8 cellular contexts compared by ENCODE assay signal in the genomic region with DNA sequence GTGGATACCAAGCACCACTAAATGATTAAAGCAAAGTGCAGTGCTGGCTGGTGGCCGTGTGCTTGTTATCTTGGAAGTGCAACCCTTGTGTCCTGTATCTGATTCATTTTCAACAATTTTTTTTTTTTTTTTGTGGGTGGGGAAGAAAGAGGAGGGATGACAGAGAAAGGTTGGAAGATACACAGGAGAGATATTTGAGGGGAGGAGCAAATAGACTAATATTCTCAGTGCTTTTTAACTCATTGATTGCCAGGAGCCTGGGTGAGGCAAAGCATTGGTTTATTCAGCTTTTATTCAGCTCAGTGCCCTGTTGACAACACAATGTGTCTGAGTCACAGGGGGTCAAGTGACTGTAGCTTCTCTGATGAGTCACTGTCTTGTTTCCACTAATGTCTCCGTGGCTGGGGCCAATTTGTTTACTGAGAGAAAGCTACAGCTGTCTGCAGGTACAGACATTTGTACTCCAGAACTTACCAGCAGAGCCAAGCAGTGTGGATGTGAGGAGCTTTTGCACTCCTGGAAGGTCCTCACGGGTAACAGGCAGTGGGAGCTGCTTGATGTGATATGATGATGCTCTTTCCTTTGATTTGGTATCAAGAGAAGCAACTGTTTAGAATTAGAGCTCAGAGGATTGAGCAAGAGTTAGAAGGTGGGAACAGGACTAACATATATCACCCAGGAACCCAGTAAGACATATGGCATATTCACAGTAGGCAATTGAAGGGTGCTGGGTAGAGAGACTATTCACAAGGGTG. TPM values are rescaled to one million over a fixed set of nuclear protein-coding genes. Genes with fewer than 3 reads are reported as not detected.
A peak's percentile ranks its signal among the peaks of the same experiment; 100 is the strongest.
DNase-seq lines count a peak whose midpoint lies in the region; ATAC-seq lines count a peak whose summit lies in the region.

No MANE protein-coding gene starts in this region.

- DNase-seq in Caki2 (ENCODE audit: low read depth) (peak; percentile 78), NCI-H2227 (lab: John Stamatoyannopoulos, UW; ENCODE audit: unreplicated experiment) (peak; percentile 22), kidney glomerular epithelial cell (lab: John Stamatoyannopoulos, UW) (peak; percentile 75), NCI-H1694 (lab: John Stamatoyannopoulos, UW) (no peak), D341Med (ENCODE audit: low spot score) (no peak), UCSD-AML1 (lab: John Stamatoyannopoulos, UW; ENCODE audit: unreplicated experiment) (no peak)
- DNase-seq in activated naive CD4-positive, alpha-beta T cell treated with anti-CD3 and anti-CD28 coated beads, Interleukin-2, amount 50 U/mL, for 16 hours = peak; percentile 34

- in situ Hi-C loops in Caki2 (cut with HindIII; ENCODE audit: low pct_unique_long_range_greater_than_20kb, low sequenced_read_pairs) = no loop called here

- peak; percentile 87 for ATAC-seq in GM21786 (IDR thresholded peaks at IDR 0.05; ENCODE audit: unreplicated experiment)

RNA-seq across cellular contexts. Expression of a gene that starts 23.6 kb away (rescaled TPM):
- total RNA-seq in Caki2 (2014; rRNA removed; shearing (Covaris generic); ENCODE audit: low replicate concordance) = 1.7 TPM in 1 of 2 replicates, not detected in the other

RNA-seq across cellular contexts. Expression of a gene that starts 36.2 kb away (rescaled TPM):
- total RNA-seq in Caki2 (2014; rRNA removed; shearing (Covaris generic); ENCODE audit: low replicate concordance) = 48.9 and 64.2 TPM in 2 replicates

Comparison
In these comparisons a context has a peak if more than half of its experiments do, and no peak if none do; other contexts are left out.
1. DNase-seq: peak in Caki2 (single experiment), NCI-H2227 (single experiment), activated naive CD4-positive, alpha-beta T cell treated with anti-CD3 and anti-CD28 coated beads, Interleukin-2, amount 50 U/mL, for 16 hours (single experiment) and kidney glomerular epithelial cell (single experiment); none in NCI-H1694 (single experiment), D341Med (single experiment) and UCSD-AML1 (single experiment).